2 cellular contexts compared by ENCODE assay signal in the genomic region with DNA sequence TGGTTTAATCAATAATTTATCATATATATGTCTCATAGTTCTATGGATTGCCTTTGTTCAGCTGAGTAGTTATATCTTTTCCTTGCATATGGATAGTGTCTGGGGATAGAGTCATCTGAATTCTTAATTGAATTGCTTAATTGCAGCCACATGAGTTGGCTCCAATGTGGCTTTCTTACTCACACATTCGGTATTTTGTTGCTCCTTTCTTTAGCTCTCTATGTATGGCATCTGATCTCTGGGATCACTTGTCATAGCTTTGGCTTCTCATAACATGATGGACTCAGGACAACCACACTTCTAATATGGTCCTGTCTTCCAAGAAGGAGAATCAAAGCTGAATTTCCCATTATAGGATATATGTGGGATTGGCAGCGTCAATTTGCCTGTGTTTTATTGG.
TF ChIP-seq lines count a peak whose summit lies in the region.

No MANE protein-coding gene starts in this region.

TF ChIP-seq in IMR-90, 13 proteins besides CTCF, POLR2A, EP300 and RAD21:
- TF ChIP-seq FOS (IDR thresholded peaks at IDR 0.05; ENCODE audit: low read depth, low read length): 0 out of 2 replicates have a peak, but pooled peaks have one; percentile 11
- TF ChIP-seq CEBPB (IDR thresholded peaks at IDR 0.05; ENCODE audit: low read depth, low read length): peak; percentile 88
- peak; percentile 48; the same call in 1 of the 2 replicates for TF ChIP-seq BHLHE40 (IDR thresholded peaks at IDR 0.05; ENCODE audit: low read depth, low read length)
- TF ChIP-seq MXI1 (IDR thresholded peaks at IDR 0.05; ENCODE audit: borderline replicate concordance, low read depth, low read length): no peak
TF ChIP-seq in IMR-90: peak in this region for 3.

TF ChIP-seq in HEK293T, 16 proteins besides CTCF, POLR2A, EP300 and RAD21:
- TF ChIP-seq LEF1 (IDR thresholded peaks at IDR 0.05; ENCODE audit: borderline replicate concordance) (no peak), TARDBP (IDR thresholded peaks at IDR 0.05) (no peak), HDGF (IDR thresholded peaks at IDR 0.05; ENCODE audit: borderline replicate concordance) (no peak), FOXM1 (IDR thresholded peaks at IDR 0.05; ENCODE audit: borderline replicate concordance) (no peak), BHLHE40 (IDR thresholded peaks at IDR 0.05; ENCODE audit: borderline replicate concordance) (no peak), FOXK2 (IDR thresholded peaks at IDR 0.05) (no peak), SUZ12 (IDR thresholded peaks at IDR 0.05) (no peak), L3MBTL2 (conservative IDR thresholded peaks at IDR 0.05) (no peak)
TF ChIP-seq in HEK293T: peak in this region for 0.
